Comparison of ENCODE assay signal across 36 cellular contexts in genomic region chr12:57334219-57334618, GRCh38.
"Had no signal": no experiment of that assay in that cellular context is flagged by ENCODE, and none has a peak within 500 bp of the region (broad histone marks: within the 10 kb centered on the region; RNA-seq: fewer than 3 reads in every experiment).

No MANE protein-coding gene starts in this region.

- DNase-seq: activated B cell treated with CpG ODN at 0.5 μM for 24 hours; activated CD4-positive, alpha-beta memory T cell treated with anti-CD3 and anti-CD28 coated beads for 36 hours; activated CD4-positive, alpha-beta T cell treated with anti-CD3 and anti-CD28 coated beads for 4 hours; activated CD4-positive, alpha-beta T cell treated with anti-CD3 and anti-CD28 coated beads, Interleukin-2, amount 10 ng/mL, durations not matched to agents 24 days and 14 days; activated CD4-positive, alpha-beta T cell treated with anti-CD3 and anti-CD28 coated beads, Interleukin-2, amount 50 U/mL, for 1 hour; activated CD4-positive, alpha-beta T cell treated with anti-CD3 and anti-CD28 coated beads, Interleukin-2, amount 50 U/mL, for 4 hours; activated CD4-positive, CD25-positive, alpha-beta regulatory T cell treated with anti-CD3 and anti-CD28 coated beads, Interleukin-2, amount 50 U/mL, for 72 hours; activated CD8-positive, alpha-beta memory T cell treated with anti-CD3 and anti-CD28 coated beads, Interleukin-2, amount 50 U/mL, for 4 hours; activated CD8-positive, alpha-beta T cell treated with anti-CD3 and anti-CD28 coated beads for 36 hours; activated effector memory CD4-positive, alpha-beta T cell treated with anti-CD3 and anti-CD28 coated beads, Interleukin-2, amount 50 U/mL, for 16 hours; activated gamma-delta T cell treated with Interleukin-2 at 50 U/mL for 16 hours; activated naive CD4-positive, alpha-beta T cell; activated naive CD4-positive, alpha-beta T cell treated with anti-CD3 and anti-CD28 coated beads for 36 hours; activated naive CD4-positive, alpha-beta T cell treated with anti-CD3 and anti-CD28 coated beads, Interleukin-2, amount 50 U/mL, for 16 hours; activated naive CD8-positive, alpha-beta T cell treated with anti-CD3 and anti-CD28 coated beads for 36 hours; activated T-cell treated with anti-CD3 and anti-CD28 coated beads for 4 hours; activated T-cell treated with anti-CD3 and anti-CD28 coated beads, Interleukin-2, amount 50 U/mL, for 1 hour; activated T-cell treated with anti-CD3 and anti-CD28 coated beads, Interleukin-2, amount 50 U/mL, for 4 hours; activated T-cell treated with anti-CD3 and anti-CD28 coated beads, Interleukin-2, amount 50 U/mL, for 72 hours; adrenal gland; amniotic stem cell; aorta; body of pancreas; brain microvascular endothelial cell; central memory CD4-positive, alpha-beta T cell; T-helper 2 cell; T-helper 9 cell had no signal

- H3K4me3 ChIP-seq: adrenal gland, body of pancreas, breast epithelium had no signal

- H3K9me3 Mint-ChIP-seq: activated B cell treated with CpG ODN at 0.5 μM for 24 hours; activated naive CD4-positive, alpha-beta T cell treated with anti-CD3 and anti-CD28 coated beads for 36 hours; activated naive CD4-positive, alpha-beta T cell treated with anti-CD3 and anti-CD28 coated beads, Interleukin-2, amount 50 U/mL, for 72 hours; activated T-cell treated with anti-CD3 and anti-CD28 coated beads, Interleukin-2, amount 50 U/mL, for 4 hours; activated T-helper 17 cell treated with anti-CD3 and anti-CD28 coated beads, Interleukin-2, amount 50 U/mL, for 72 hours had no signal

- H3K4me1 Mint-ChIP-seq: activated CD4-positive, alpha-beta T cell treated with anti-CD3 and anti-CD28 coated beads, Interleukin-2, amount 10 ng/mL, durations not matched to agents 24 days and 14 days; activated T-helper 17 cell treated with anti-CD3 and anti-CD28 coated beads, Interleukin-2, amount 50 U/mL, for 72 hours had no signal

- H3K27me3 Mint-ChIP-seq: activated B cell treated with CpG ODN at 0.5 μM for 24 hours; activated CD4-positive, alpha-beta memory T cell treated with anti-CD3 and anti-CD28 coated beads for 36 hours; activated CD4-positive, alpha-beta T cell treated with anti-CD3 and anti-CD28 coated beads, Interleukin-2, amount 10 ng/mL, durations not matched to agents 24 days and 14 days; activated CD8-positive, alpha-beta T cell treated with anti-CD3 and anti-CD28 coated beads for 36 hours; activated naive CD8-positive, alpha-beta T cell treated with anti-CD3 and anti-CD28 coated beads for 36 hours; activated T-helper 17 cell treated with anti-CD3 and anti-CD28 coated beads, Interleukin-2, amount 50 U/mL, for 72 hours had no signal

- FAIRE-seq: astrocyte, colon, TTC549 had no signal

- H3K36me3 ChIP-seq: adrenal gland, brain microvascular endothelial cell, breast epithelium had no signal

- H3K9me3 ChIP-seq: adrenal gland, body of pancreas, breast epithelium had no signal

- H3K27ac ChIP-seq: adrenal gland, body of pancreas, brain microvascular endothelial cell, breast epithelium, VCaP had no signal

- ATAC-seq: activated CD8-positive, alpha-beta T cell treated with anti-CD3 and anti-CD28 coated beads for 36 hours; activated naive CD4-positive, alpha-beta T cell treated with anti-CD3 and anti-CD28 coated beads, Interleukin-2, amount 50 U/mL, for 72 hours; activated T-cell treated with anti-CD3 and anti-CD28 coated beads, Interleukin-2, amount 50 U/mL, for 4 hours; activated T-cell treated with anti-CD3 and anti-CD28 coated beads, Interleukin-2, amount 50 U/mL, for 72 hours; activated T-helper 17 cell treated with anti-CD3 and anti-CD28 coated beads, Interleukin-2, amount 50 U/mL, for 72 hours; body of pancreas had no signal

- H3K4me1 ChIP-seq: body of pancreas, breast epithelium had no signal

- H3K4me3 Mint-ChIP-seq: activated B cell treated with CpG ODN at 0.5 μM for 24 hours; activated CD4-positive, alpha-beta memory T cell treated with anti-CD3 and anti-CD28 coated beads for 36 hours; activated CD4-positive, alpha-beta T cell treated with anti-CD3 and anti-CD28 coated beads, Interleukin-2, amount 10 ng/mL, durations not matched to agents 24 days and 14 days; activated CD8-positive, alpha-beta T cell treated with anti-CD3 and anti-CD28 coated beads for 36 hours; activated naive CD4-positive, alpha-beta T cell treated with anti-CD3 and anti-CD28 coated beads for 36 hours; activated naive CD8-positive, alpha-beta T cell treated with anti-CD3 and anti-CD28 coated beads for 36 hours; activated T-cell treated with anti-CD3 and anti-CD28 coated beads, Interleukin-2, amount 50 U/mL, for 4 hours; activated T-cell treated with anti-CD3 and anti-CD28 coated beads, Interleukin-2, amount 50 U/mL, for 72 hours; activated T-helper 1 cell treated with anti-CD3 and anti-CD28 coated beads, Interleukin-12 subunit alpha, Interleukin-12 subunit beta, Interleukin-2, Interleukin-4 antibody, amounts not matched to agents 30 ng/mL and 10 ng/mL and 1 ng/mL, durations not matched to agents 14 hours and 24 hours and 36 hours; activated T-helper 17 cell treated with anti-CD3 and anti-CD28 coated beads, Interleukin-2, amount 50 U/mL, for 72 hours; T-helper 2 cell treated with Interferon-gamma antibody and Interleukin-4, amounts not matched to agents 5 μg/mL and 100 μg/mL, for 36 hours had no signal

- H3K27ac Mint-ChIP-seq: activated B cell treated with CpG ODN at 0.5 μM for 24 hours; activated CD4-positive, alpha-beta memory T cell treated with anti-CD3 and anti-CD28 coated beads for 36 hours; activated CD4-positive, alpha-beta T cell treated with anti-CD3 and anti-CD28 coated beads, Interleukin-2, amount 10 ng/mL, durations not matched to agents 24 days and 14 days; activated CD8-positive, alpha-beta T cell treated with anti-CD3 and anti-CD28 coated beads for 36 hours; activated naive CD4-positive, alpha-beta T cell treated with anti-CD3 and anti-CD28 coated beads for 36 hours; activated naive CD4-positive, alpha-beta T cell treated with anti-CD3 and anti-CD28 coated beads, Interleukin-2, amount 50 U/mL, for 72 hours; activated naive CD8-positive, alpha-beta T cell treated with anti-CD3 and anti-CD28 coated beads for 36 hours; activated T-cell treated with anti-CD3 and anti-CD28 coated beads, Interleukin-2, amount 50 U/mL, for 72 hours; activated T-helper 1 cell treated with anti-CD3 and anti-CD28 coated beads, Interleukin-12 subunit alpha, Interleukin-12 subunit beta, Interleukin-2, Interleukin-4 antibody, amounts not matched to agents 30 ng/mL and 10 ng/mL and 1 ng/mL, durations not matched to agents 14 hours and 24 hours and 36 hours; activated T-helper 17 cell treated with anti-CD3 and anti-CD28 coated beads, Interleukin-2, amount 50 U/mL, for 72 hours; T-helper 2 cell treated with Interferon-gamma antibody and Interleukin-4, amounts not matched to agents 5 μg/mL and 100 μg/mL, for 36 hours had no signal

- H3K27me3 ChIP-seq: adrenal gland, body of pancreas, brain microvascular endothelial cell, breast epithelium had no signal
